In the genomic region with DNA sequence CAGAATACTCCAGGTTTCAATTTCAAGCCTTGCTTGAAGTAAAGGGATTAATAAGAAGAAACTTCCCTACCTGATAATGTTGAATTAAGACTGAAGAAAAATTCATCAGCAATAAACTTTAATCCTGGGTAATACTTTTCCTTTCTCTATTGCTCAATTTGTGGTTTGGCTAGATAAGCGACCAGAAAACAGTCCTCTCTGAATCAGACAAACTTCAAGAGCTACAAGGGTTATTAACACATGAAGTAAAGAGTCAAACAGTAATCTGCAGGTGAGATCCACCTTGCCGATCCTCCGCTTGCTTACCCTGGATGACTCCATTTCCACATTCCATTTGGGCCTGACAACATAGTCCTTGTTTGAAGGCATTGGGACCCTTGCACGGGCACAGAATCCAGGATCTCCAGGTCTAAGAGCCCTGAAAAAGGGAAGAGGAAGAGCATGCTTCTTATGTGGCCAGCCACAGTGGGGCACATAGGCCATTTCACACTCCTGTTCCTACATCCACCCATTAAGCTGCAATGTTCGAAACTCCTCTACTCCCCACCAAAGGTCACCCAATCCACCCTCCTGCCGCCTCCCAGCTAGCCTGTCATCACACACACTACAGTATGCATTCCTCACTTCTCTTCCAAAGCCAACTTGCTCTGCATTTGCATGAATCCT, we compare ENCODE assay signal across 10 cellular contexts. TPM values are rescaled to one million over a fixed set of nuclear protein-coding genes. Genes with fewer than 3 reads are reported as not detected.
DNase-seq lines count a peak whose midpoint lies in the region; ATAC-seq and FAIRE-seq lines count a peak whose summit lies in the region.
"Had no signal": no experiment of that assay in that cellular context is flagged by ENCODE, and none has a peak within 500 bp of the region (broad histone marks: within the 10 kb centered on the region; RNA-seq: fewer than 3 reads in every experiment).

No MANE protein-coding gene starts in this region.

- H3K9me3 ChIP-seq in SK-N-MC (ENCODE audit: low read depth, low read length) (no peaks in the 10 kb centered on the region), small intestine (ENCODE audit: control insufficient read depth, low read depth) (no peaks in the 10 kb centered on the region)

- peaks cover 22% of the 10 kb centered on the region for H3K4me1 Mint-ChIP-seq in T-helper 1 cell treated with Interleukin-12 subunit alpha and Interleukin-12 subunit beta and Interleukin-4 antibody, amounts not matched to agents 30 μg/mL and 1 μg/mL, for 36 hours (ENCODE audit: low read depth)
- H3K4me1 Mint-ChIP-seq in central memory CD8-positive, alpha-beta T cell: peaks cover 21% of the 10 kb centered on the region

- H3K27ac ChIP-seq in SK-N-MC (peak overlapping the region; percentile 77), small intestine (ENCODE audit: low read depth in 1 of 2, low read length in 1 of 2) (peak overlapping the region in 1 of 2 donors; percentile 12)

- H3K9ac ChIP-seq in SK-N-MC (ENCODE audit: insufficient read length): no peak overlapping the region

- peak overlapping the region; percentile 1 for H3K27ac Mint-ChIP-seq in T-helper 1 cell treated with Interleukin-12 subunit alpha and Interleukin-12 subunit beta and Interleukin-4 antibody, amounts not matched to agents 30 μg/mL and 1 μg/mL, for 36 hours
- peak overlapping the region; percentile 92 for H3K27ac Mint-ChIP-seq in central memory CD8-positive, alpha-beta T cell (ENCODE audit: low read depth)

- no peak for ATAC-seq in central memory CD8-positive, alpha-beta T cell (replicated peaks; ENCODE audit: extremely low read depth, poor library complexity, severe bottlenecking)
- ATAC-seq in GM18907 (IDR thresholded peaks at IDR 0.05; ENCODE audit: unreplicated experiment): no peak

- no peak overlapping the region for H3K4me3 ChIP-seq in SK-N-MC
- no peak overlapping the region for H3K4me3 ChIP-seq in small intestine (ENCODE audit: low read depth in 1 of 2, low read length in 2 of 2)

- H3K27me3 ChIP-seq in small intestine (ENCODE audit: control insufficient read depth in 2 of 2, insufficient read depth in 2 of 2, low read length in 2 of 2): no peaks in the 10 kb centered on the region

- no peaks in the 10 kb centered on the region for H3K9me3 Mint-ChIP-seq in T-helper 1 cell treated with Interleukin-12 subunit alpha and Interleukin-12 subunit beta and Interleukin-4 antibody, amounts not matched to agents 30 μg/mL and 1 μg/mL, for 36 hours
- no peaks in the 10 kb centered on the region for H3K9me3 Mint-ChIP-seq in central memory CD8-positive, alpha-beta T cell

- no peaks in the 10 kb centered on the region for H3K27me3 Mint-ChIP-seq in T-helper 1 cell treated with Interleukin-12 subunit alpha and Interleukin-12 subunit beta and Interleukin-4 antibody, amounts not matched to agents 30 μg/mL and 1 μg/mL, for 36 hours (ENCODE audit: low read depth)
- H3K27me3 Mint-ChIP-seq in central memory CD8-positive, alpha-beta T cell: no peaks in the 10 kb centered on the region

- H3K4me1 ChIP-seq in small intestine (ENCODE audit: control insufficient read depth in 2 of 2, insufficient read depth in 1 of 2, low read depth in 1 of 2, low read length in 1 of 2): peaks cover 0 to 5% of the 10 kb centered on the region in 2 donors

- no peak for FAIRE-seq in small intestine (lab: Jason Lieb, UNC)
- FAIRE-seq: GM18507 had no signal

- H3K36me3 ChIP-seq in SK-N-MC (ENCODE audit: insufficient read depth, low read length): peaks cover 95% of the 10 kb centered on the region
- H3K36me3 ChIP-seq in small intestine (ENCODE audit: control insufficient read depth in 2 of 2, insufficient read depth in 2 of 2, low read length in 2 of 2): peaks cover 23 to 35% of the 10 kb centered on the region in 2 donors

- DNase-seq in T-helper 1 cell (no peak), SK-N-MC (ENCODE audit: low read depth, low spot score) (no peak), small intestine (peak; percentile 40), cerebellar nuclear complex (lab: John Stamatoyannopoulos, UW) (no peak), HT-29 (ENCODE audit: low spot score) (no peak)
- no peak for DNase-seq in central memory CD8-positive, alpha-beta T cell (ENCODE audit: low spot score in 2 of 2)
- DNase-seq: NCI-H146 had no signal

- no peak overlapping the region for H3K4me3 Mint-ChIP-seq in T-helper 1 cell treated with Interleukin-12 subunit alpha and Interleukin-12 subunit beta and Interleukin-4 antibody, amounts not matched to agents 30 μg/mL and 1 μg/mL, for 36 hours
- H3K4me3 Mint-ChIP-seq in central memory CD8-positive, alpha-beta T cell: no peak overlapping the region

- H3K36me3 Mint-ChIP-seq in T-helper 1 cell treated with Interleukin-12 subunit alpha and Interleukin-12 subunit beta and Interleukin-4 antibody, amounts not matched to agents 30 μg/mL and 1 μg/mL, for 36 hours (ENCODE audit: low read depth): peaks cover 51% of the 10 kb centered on the region
- peaks cover 62% of the 10 kb centered on the region for H3K36me3 Mint-ChIP-seq in central memory CD8-positive, alpha-beta T cell (ENCODE audit: insufficient read depth)

- 56 to 68% (median 60%) methylated on average over 6 of the region's 6 CpGs for WGBS in small intestine, 3 donors

RNA-seq across cellular contexts. Expression of a gene that starts 39.9 kb away (rescaled TPM):
- polyA plus RNA-seq in small intestine: 10 to 100 TPM; 23.3 to 53.0 (median 43.8) TPM
- 34.8 and 43.1 TPM in 2 replicates for total RNA-seq in HT-29 (2014; rRNA removed; shearing (Covaris generic))

RNA-seq across cellular contexts. Expression of a gene that starts 49.1 kb away (rescaled TPM):
- 100 to 1,000 TPM in 2 of 3 donors, 10 to 100 TPM in 1; 85.6 to 617 (median 598) TPM for polyA plus RNA-seq in small intestine
- total RNA-seq in HT-29 (2014; rRNA removed; shearing (Covaris generic)): 4.8 and 5.4 TPM in 2 replicates
